Comparison of ENCODE assay signal across 8 cellular contexts in the genomic region with DNA sequence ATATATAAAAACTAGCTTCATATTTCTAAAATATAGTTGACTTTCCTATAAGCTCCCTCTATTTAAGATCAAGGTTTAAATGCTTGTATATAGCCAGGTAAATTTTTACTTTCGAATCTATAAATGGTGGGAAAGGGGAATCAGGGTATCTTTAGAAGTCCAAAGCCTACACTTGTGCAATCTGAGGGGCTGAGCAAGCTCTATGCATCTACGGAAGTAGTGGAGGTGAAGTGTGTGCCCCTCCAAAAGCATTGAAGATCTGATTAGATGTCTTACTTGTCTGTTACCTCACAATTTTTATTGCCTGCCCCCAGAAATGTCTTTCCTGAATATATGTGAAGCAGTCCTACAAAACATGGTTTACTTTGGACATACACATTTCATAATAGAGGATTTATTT. TPM values are rescaled to one million over a fixed set of nuclear protein-coding genes. Genes with fewer than 3 reads are reported as not detected.
DNase-seq lines count a peak whose midpoint lies in the region; ATAC-seq and TF ChIP-seq lines count a peak whose summit lies in the region.

No MANE protein-coding gene starts in this region.

- peaks cover 5% of the 10 kb centered on the region; the same call in 1 of the 2 replicates for H3K4me1 ChIP-seq in HUES64 (ENCODE audit: insufficient read depth, low read length)
- H3K4me1 ChIP-seq in naive thymus-derived CD4-positive, alpha-beta T cell (ENCODE audit: control insufficient read depth in 2 of 2, insufficient read depth in 2 of 2, low read length in 2 of 2) = peaks cover 15 to 16% of the 10 kb centered on the region in 2 donors
- H3K4me1 ChIP-seq in neuronal stem cell (ENCODE audit: control insufficient read depth in 2 of 2, insufficient read depth in 1 of 2, low read depth in 1 of 2, low read length in 2 of 2) = peaks cover 1 to 4% of the 10 kb centered on the region in 2 donors
- H3K4me1 ChIP-seq in Peyer's patch = peaks cover 0 to 22% (median 1%) of the 10 kb centered on the region in 4 donors

- intact Hi-C loops in MCF 10A (cut with micrococcal nuclease) = no loop called here
- intact Hi-C loops in naive thymus-derived CD4-positive, alpha-beta T cell (cut with micrococcal nuclease) = loop anchor here (5.0 to 10.0 kb wide), 7 partner anchors 110 to 1695 kb away; partner anchors contain the start of genes GTPBP10 (in 2 of the 2), CDK6 (in 1 of the 2), CFAP69 (in 1 of the 2) and FZD1 (in 1 of the 2)

- no peaks in the 10 kb centered on the region for H3K9me3 ChIP-seq in HUES64 (ENCODE audit: insufficient read depth, low read depth, low read length)
- no peaks in the 10 kb centered on the region for H3K9me3 ChIP-seq in naive thymus-derived CD4-positive, alpha-beta T cell (ENCODE audit: control insufficient read depth in 2 of 3, low read length in 3 of 3)
- no peaks in the 10 kb centered on the region for H3K9me3 ChIP-seq in neuronal stem cell (replicated peaks in 1 of 2; ENCODE audit: control insufficient read depth in 2 of 2, insufficient read depth in 1 of 2, low read depth in 1 of 2, low read length in 2 of 2)
- H3K9me3 ChIP-seq in Peyer's patch = no peaks in the 10 kb centered on the region

- H3K27me3 ChIP-seq in HUES64 (ENCODE audit: insufficient read depth, low read length) (peaks cover 28% of the 10 kb centered on the region), neuronal stem cell (ENCODE audit: control insufficient read depth in 3 of 3, insufficient read depth in 3 of 3, low read depth in 1 of 3, low read length in 3 of 3) (no peaks in the 10 kb centered on the region), Peyer's patch (no peaks in the 10 kb centered on the region)
- no peaks in the 10 kb centered on the region for H3K27me3 ChIP-seq in naive thymus-derived CD4-positive, alpha-beta T cell (ENCODE audit: control insufficient read depth in 2 of 2, insufficient read depth in 2 of 2, low read length in 2 of 2)

- no peak overlapping the region for H2AFZ ChIP-seq in neuronal stem cell (ENCODE audit: low read length)

- H3K4me3 Mint-ChIP-seq in MCF 10A (ENCODE audit: unreplicated experiment) = peak overlapping the region; percentile 86
- peak overlapping the region; percentile 59 to 98 (median 92) for H3K4me3 Mint-ChIP-seq in naive thymus-derived CD4-positive, alpha-beta T cell

- 86% methylated on average over 2 of the region's 2 CpGs for WGBS in HUES64
- no CpG with 5 or more reads among the region's 2 CpGs for WGBS in neuronal stem cell (ENCODE audit: extremely low coverage in 2 of 2, insufficient read length in 2 of 2, insufficient replicate concordance in 1 of 2), 2 donors

- CTCF ChIA-PET in MCF 10A (lab: Yijun Ruan, JAX) = interaction anchor here (0.7 to 5.0 kb wide), 6 partner anchors 10 to 123 kb away, joined by 3 to 41 read pairs (median 4); partner anchors contain the start of gene MTERF1
- CTCF ChIA-PET in naive thymus-derived CD4-positive, alpha-beta T cell (lab: Charles Lee) = interaction anchor here (1.0 to 1.3 kb wide), 2 partner anchors 11 to 62 kb away, joined by 3 to 4 read pairs; partner anchors contain the start of gene MTERF1

- H3K36me3 Mint-ChIP-seq in MCF 10A (ENCODE audit: insufficient read depth, unreplicated experiment) = peaks cover 6% of the 10 kb centered on the region
- H3K36me3 Mint-ChIP-seq in naive thymus-derived CD4-positive, alpha-beta T cell = peaks cover 3 to 14% (median 8%) of the 10 kb centered on the region in 5 donors

- TF ChIP-seq CTCF in AG10803 (conservative IDR thresholded peaks at IDR 0.05; ENCODE audit: low read length) (no peak), MCF 10A (IDR thresholded peaks at IDR 0.05; ENCODE audit: unreplicated experiment) (no peak), Peyer's patch (IDR thresholded peaks at IDR 0.05) (no peak)

- no peak for ATAC-seq in naive thymus-derived CD4-positive, alpha-beta T cell
- no peak for ATAC-seq in HG02870 (IDR thresholded peaks at IDR 0.05; ENCODE audit: unreplicated experiment)

- H3K9ac ChIP-seq in HUES64 (ENCODE audit: low read depth, low read length) = no peak overlapping the region
- no peak overlapping the region for H3K9ac ChIP-seq in neuronal stem cell (ENCODE audit: low read depth, low read length, poor library complexity)

- no peak overlapping the region for H3K14ac ChIP-seq in neuronal stem cell (ENCODE audit: low read length)

- H3K4ac ChIP-seq in neuronal stem cell (ENCODE audit: low read length) = no peak overlapping the region

- H3K36me3 ChIP-seq in HUES64 (ENCODE audit: insufficient read depth, low read length) (no peaks in the 10 kb centered on the region), neuronal stem cell (replicated peaks in 1 of 2; ENCODE audit: control insufficient read depth in 2 of 2, insufficient read depth in 2 of 2, low read length in 2 of 2) (peaks cover 0 to 2% of the 10 kb centered on the region in 2 donors), Peyer's patch (no peaks in the 10 kb centered on the region)
- H3K36me3 ChIP-seq in naive thymus-derived CD4-positive, alpha-beta T cell (ENCODE audit: control insufficient read depth in 2 of 3, insufficient read depth in 3 of 3, low read length in 3 of 3) = peaks cover 0 to 9% (median 0%) of the 10 kb centered on the region in 3 experiments

- no peak overlapping the region for H4K91ac ChIP-seq in neuronal stem cell (ENCODE audit: low read depth, low read length, poor library complexity)

- H2BK5ac ChIP-seq in neuronal stem cell (ENCODE audit: low read length) = no peak overlapping the region

- no peak overlapping the region for H2BK15ac ChIP-seq in neuronal stem cell (ENCODE audit: low read length)

- H3K4me1 Mint-ChIP-seq in MCF 10A (ENCODE audit: insufficient read depth, unreplicated experiment) = peaks cover 11% of the 10 kb centered on the region
- H3K4me1 Mint-ChIP-seq in naive thymus-derived CD4-positive, alpha-beta T cell = peaks cover 29 to 69% (median 50%) of the 10 kb centered on the region in 7 donors

- no peak for TF ChIP-seq POLR2A in Peyer's patch (IDR thresholded peaks at IDR 0.05)

- no peaks in the 10 kb centered on the region for H3K9me3 Mint-ChIP-seq in MCF 10A (ENCODE audit: unreplicated experiment)
- H3K9me3 Mint-ChIP-seq in naive thymus-derived CD4-positive, alpha-beta T cell = peaks cover 0 to 2% (median 0%) of the 10 kb centered on the region in 11 donors

- H3K4me2 ChIP-seq in neuronal stem cell (ENCODE audit: insufficient read depth, low read length, poor library complexity, severe bottlenecking) = no peak overlapping the region

- H2BK120ac ChIP-seq in neuronal stem cell (ENCODE audit: low read depth, low read length) = no peak overlapping the region

- H3K4me3 ChIP-seq in AG10803 (ENCODE audit: low read length) (peak overlapping the region; percentile 95), HUES64 (ENCODE audit: low read length) (peak overlapping the region; percentile 91; the same call in 1 of the 2 replicates), neuronal stem cell (ENCODE audit: low read length in 2 of 2) (peak overlapping the region in 1 of 2 donors; percentile 93), Peyer's patch (peak overlapping the region in 1 of 4 donors; percentile 80)
- H3K4me3 ChIP-seq in naive thymus-derived CD4-positive, alpha-beta T cell (ENCODE audit: low read length) = no peak overlapping the region

- H3K27me3 Mint-ChIP-seq in MCF 10A (ENCODE audit: insufficient read depth, unreplicated experiment) = no peaks in the 10 kb centered on the region
- H3K27me3 Mint-ChIP-seq in naive thymus-derived CD4-positive, alpha-beta T cell = no peaks in the 10 kb centered on the region

- no peak overlapping the region for H3K27ac ChIP-seq in HUES64 (ENCODE audit: low read depth, low read length)
- no peak overlapping the region for H3K27ac ChIP-seq in naive thymus-derived CD4-positive, alpha-beta T cell (ENCODE audit: low read depth, low read length)
- H3K27ac ChIP-seq in neuronal stem cell (replicated peaks; ENCODE audit: low read length) = no peak overlapping the region
- no peak overlapping the region for H3K27ac ChIP-seq in Peyer's patch

- H2AK5ac ChIP-seq in neuronal stem cell (ENCODE audit: low read depth, low read length) = no peak overlapping the region

- POLR2A ChIA-PET in MCF 10A (lab: Yijun Ruan, JAX) = interaction anchor here (0.7 to 4.0 kb wide), 9 partner anchors 10 to 192 kb away, joined by 3 to 46 read pairs (median 4); partner anchors contain the start of genes CYP51A1 and MTERF1
- POLR2A ChIA-PET in naive thymus-derived CD4-positive, alpha-beta T cell (lab: Charles Lee) = interaction anchor here (0.6 to 0.9 kb wide), 2 partner anchors 197 to 300 kb away, joined by 3 to 4 read pairs; no protein-coding TSS in a partner anchor

- no TSS peak for BruUV-seq in MCF 10A (replicated peaks; lab: Mats Ljungman, UMichigan)

- H3K27ac Mint-ChIP-seq in MCF 10A (ENCODE audit: low read depth, unreplicated experiment) = peak overlapping the region; percentile 93
- peak overlapping the region in 7 of 9 donors; percentile 5 to 98 (median 93) for H3K27ac Mint-ChIP-seq in naive thymus-derived CD4-positive, alpha-beta T cell

- H3K23ac ChIP-seq in neuronal stem cell (ENCODE audit: low read depth, low read length, poor library complexity) = no peak overlapping the region

- H2BK12ac ChIP-seq in neuronal stem cell (ENCODE audit: low read length) = no peak overlapping the region

- peaks cover 2% of the 10 kb centered on the region for H3K79me1 ChIP-seq in neuronal stem cell (ENCODE audit: low read depth, low read length)

- no peak overlapping the region for H4K8ac ChIP-seq in neuronal stem cell (ENCODE audit: low read depth, low read length)

- DNase-seq in AG10803 (ENCODE audit: low read depth) = no peak
- DNase-seq in MCF 10A (ENCODE audit: unreplicated experiment) = peak; percentile 18
- DNase-seq in naive thymus-derived CD4-positive, alpha-beta T cell = no peak
- DNase-seq in neuronal stem cell (ENCODE audit: low spot score) = no peak
- no peak for DNase-seq in ecto neural progenitor cell (ENCODE audit: low spot score)
- DNase-seq in Peyer's patch = no peak

- no peak overlapping the region for H3K18ac ChIP-seq in neuronal stem cell (ENCODE audit: low read length)

RNA-seq across cellular contexts. Expression of gene AKAP9, which starts 1.6 kb away (rescaled TPM):
- 11.6 TPM for polyA plus RNA-seq in HUES64 (2013, experiment 1 of 2)
- polyA plus RNA-seq in HUES64 (2013, experiment 2 of 2) = 13.6 TPM
- total RNA-seq in MCF 10A (2022) = 36.8 and 39.2 TPM in 2 replicates
- total RNA-seq in naive thymus-derived CD4-positive, alpha-beta T cell = 10 to 100 TPM; 50.0 to 93.5 (median 66.1) TPM
- polyA plus RNA-seq in naive thymus-derived CD4-positive, alpha-beta T cell = 10 to 100 TPM; 26.0 to 45.0 TPM
- 12.8 TPM for polyA plus RNA-seq in neuronal stem cell (2013, experiment 1 of 2)
- polyA plus RNA-seq in neuronal stem cell (2013, experiment 2 of 2) = 14.0 TPM
- total RNA-seq in Peyer's patch = 100 to 1,000 TPM; 188 to 236 (median 192) TPM
